Comparison of ENCODE assay signal across 26 cellular contexts in genomic region chr17:50587571-50587970, GRCh38. TPM values are rescaled to one million over a fixed set of nuclear protein-coding genes. Genes with fewer than 3 reads are reported as not detected.
"Had no signal": no experiment of that assay in that cellular context is flagged by ENCODE, and none has a peak within 500 bp of the region (broad histone marks: within the 10 kb centered on the region; RNA-seq: fewer than 3 reads in every experiment).

No MANE protein-coding gene starts in this region.

- DNase-seq: cerebellar nuclear complex; effector memory CD8-positive, alpha-beta T cell; gastrocnemius medialis; immature natural killer cell; left colon; mammary epithelial cell; naive thymus-derived CD4-positive, alpha-beta T cell; occipital lobe; psoas muscle; retina; sigmoid colon; stimulated activated CD4-positive, alpha-beta T cell treated with anti-CD3 and anti-CD28 coated beads, Interleukin-2, amount 100 ng/mL, for 24 hours; stimulated activated CD4-positive, alpha-beta T cell treated with anti-CD3 and anti-CD28 coated beads, Interleukin-4, amount 100 ng/mL, for 4 hours; stimulated activated naive B cell treated with anti-CD40 and anti-IgM and Interleukin-4, amounts not matched to agents 10 μg/mL and 1 μg/mL and 100 μg/mL, for 72 hours; stimulated activated naive CD8-positive, alpha-beta T cell treated with anti-CD3 and anti-CD28 coated beads, Interleukin-15, amount 100 ng/mL, for 72 hours; transverse colon had no signal

- H3K36me3 Mint-ChIP-seq: immature natural killer cell; naive thymus-derived CD4-positive, alpha-beta T cell; stimulated activated naive B cell treated with anti-CD40 and anti-IgM and Interleukin-4, amounts not matched to agents 10 μg/mL and 1 μg/mL and 100 μg/mL, for 72 hours had no signal

- ATAC-seq: effector memory CD8-positive, alpha-beta T cell; gastrocnemius medialis; left colon; naive thymus-derived CD4-positive, alpha-beta T cell; psoas muscle; stimulated activated naive B cell treated with anti-CD40 and anti-IgM and Interleukin-4, amounts not matched to agents 10 μg/mL and 1 μg/mL and 100 μg/mL, for 72 hours; stimulated activated naive CD8-positive, alpha-beta T cell treated with anti-CD3 and anti-CD28 coated beads, Interleukin-15, amount 100 ng/mL, for 72 hours had no signal

- H3K79me2 ChIP-seq: parathyroid adenoma had no signal

- H2AFZ ChIP-seq: parathyroid adenoma had no signal

- H3K36me3 ChIP-seq: esophagus muscularis mucosa, gastrocnemius medialis, sigmoid colon, transverse colon had no signal

- H3K9me3 Mint-ChIP-seq: dendritic cell treated with granulocyte-macrophage colony-stimulating factor and Interleukin-4, amounts not matched to agents 40 ng/mL and 50 ng/mL, for 4 days; effector memory CD8-positive, alpha-beta T cell; immature natural killer cell; naive thymus-derived CD4-positive, alpha-beta T cell; neural crest cell; stimulated activated naive B cell treated with anti-CD40 and anti-IgM and Interleukin-4, amounts not matched to agents 10 μg/mL and 1 μg/mL and 100 μg/mL, for 72 hours; stimulated activated naive CD8-positive, alpha-beta T cell treated with anti-CD3 and anti-CD28 coated beads, Interleukin-15, amount 100 ng/mL, for 72 hours had no signal

- H3K4me1 Mint-ChIP-seq: immature natural killer cell; naive thymus-derived CD4-positive, alpha-beta T cell; stimulated activated naive B cell treated with anti-CD40 and anti-IgM and Interleukin-4, amounts not matched to agents 10 μg/mL and 1 μg/mL and 100 μg/mL, for 72 hours; stimulated activated naive CD8-positive, alpha-beta T cell treated with anti-CD3 and anti-CD28 coated beads, Interleukin-15, amount 100 ng/mL, for 72 hours had no signal

- H3K9ac ChIP-seq: parathyroid adenoma had no signal

- H3K9me3 ChIP-seq: esophagus muscularis mucosa, gastrocnemius medialis, psoas muscle, sigmoid colon, testis, transverse colon had no signal

- H3K27me3 ChIP-seq: esophagus muscularis mucosa, gastrocnemius medialis, sigmoid colon, testis, transverse colon had no signal

- H3K27ac Mint-ChIP-seq: dendritic cell treated with granulocyte-macrophage colony-stimulating factor and Interleukin-4, amounts not matched to agents 40 ng/mL and 50 ng/mL, for 4 days; effector memory CD8-positive, alpha-beta T cell; immature natural killer cell; naive thymus-derived CD4-positive, alpha-beta T cell; stimulated activated naive B cell treated with anti-CD40 and anti-IgM and Interleukin-4, amounts not matched to agents 10 μg/mL and 1 μg/mL and 100 μg/mL, for 72 hours; stimulated activated naive CD8-positive, alpha-beta T cell treated with anti-CD3 and anti-CD28 coated beads, Interleukin-15, amount 100 ng/mL, for 72 hours had no signal

- H3K4me3 Mint-ChIP-seq: dendritic cell treated with granulocyte-macrophage colony-stimulating factor and Interleukin-4, amounts not matched to agents 40 ng/mL and 50 ng/mL, for 4 days; effector memory CD8-positive, alpha-beta T cell; immature natural killer cell; naive thymus-derived CD4-positive, alpha-beta T cell; neural crest cell; stimulated activated naive B cell treated with anti-CD40 and anti-IgM and Interleukin-4, amounts not matched to agents 10 μg/mL and 1 μg/mL and 100 μg/mL, for 72 hours; stimulated activated naive CD8-positive, alpha-beta T cell treated with anti-CD3 and anti-CD28 coated beads, Interleukin-15, amount 100 ng/mL, for 72 hours had no signal

- H3K27ac ChIP-seq: epithelial cell of prostate, esophagus muscularis mucosa, gastrocnemius medialis, parathyroid adenoma, psoas muscle, sigmoid colon, skin epidermis, transverse colon had no signal

- H3K4me3 ChIP-seq: esophagus muscularis mucosa, gastrocnemius medialis, psoas muscle, sigmoid colon, skin epidermis, testis, transverse colon had no signal

RNA-seq across cellular contexts. Expression of gene CACNA1G, which starts 27.1 kb away (rescaled TPM):
- total RNA-seq: naive thymus-derived CD4-positive, alpha-beta T cell had no signal

RNA-seq across cellular contexts. Expression of gene ABCC3, which starts 47.1 kb away (rescaled TPM):
- total RNA-seq: neural crest cell had no signal

RNA-seq across cellular contexts. Expression of gene EPN3, which starts 55.0 kb away (rescaled TPM):
- total RNA-seq: esophagus muscularis mucosa; gastrocnemius medialis; mesenteric fat pad; mononuclear cell; naive thymus-derived CD4-positive, alpha-beta T cell; neural crest cell; sigmoid colon; subcutaneous adipose tissue had no signal
